8 cellular contexts compared by ENCODE assay signal in genomic region chr7:131745645-131746248, GRCh38.
DNase-seq lines count a peak whose midpoint lies in the region; ATAC-seq and TF ChIP-seq lines count a peak whose summit lies in the region.

No MANE protein-coding gene starts in this region.

- DNase-seq in activated CD4-positive, alpha-beta T cell treated with anti-CD3 and anti-CD28 coated beads, Interleukin-2, amount 10 ng/mL, durations not matched to agents 7 days and 5 days = peak; percentile 8
- no peak for DNase-seq in activated CD4-positive, alpha-beta T cell treated with anti-CD3 and anti-CD28 coated beads for 1 hour
- DNase-seq in RKO (ENCODE audit: low spot score) (peak; percentile 55), erythroblast (lab: John Stamatoyannopoulos, UW) (peak; percentile 4 to 7), retina (peak; percentile 44), cerebellum (ENCODE audit: low spot score) (no peak)
- DNase-seq in activated CD4-positive, CD25-positive, alpha-beta regulatory T cell treated with anti-CD3 and anti-CD28 coated beads, Interleukin-2, amount 50 U/mL, for 72 hours = no peak

- H3K4me1 Mint-ChIP-seq in activated CD4-positive, alpha-beta T cell treated with anti-CD3 and anti-CD28 coated beads, Interleukin-2, amount 10 ng/mL, durations not matched to agents 7 days and 5 days = no peaks in the 10 kb centered on the region

- no peak overlapping the region for H3K4me3 Mint-ChIP-seq in activated CD4-positive, alpha-beta T cell treated with anti-CD3 and anti-CD28 coated beads, Interleukin-2, amount 10 ng/mL, durations not matched to agents 7 days and 5 days

- ATAC-seq in GM21737 (IDR thresholded peaks at IDR 0.05; ENCODE audit: unreplicated experiment) = no peak

- TF ChIP-seq POLR2A in erythroblast (IDR thresholded peaks at IDR 0.05; ENCODE audit: low read length) = no peak

- POLR2A ChIA-PET in activated CD4-positive, alpha-beta T cell treated with anti-CD3 and anti-CD28 coated beads, Interleukin-2, amount 10 ng/mL, durations not matched to agents 7 days and 5 days (lab: Charles Lee) = no interaction called here

- CTCF ChIA-PET in activated CD4-positive, alpha-beta T cell treated with anti-CD3 and anti-CD28 coated beads, Interleukin-2, amount 10 ng/mL, durations not matched to agents 7 days and 5 days (lab: Charles Lee) = no interaction called here

- H3K36me3 Mint-ChIP-seq in activated CD4-positive, alpha-beta T cell treated with anti-CD3 and anti-CD28 coated beads, Interleukin-2, amount 10 ng/mL, durations not matched to agents 7 days and 5 days (ENCODE audit: low read depth) = no peaks in the 10 kb centered on the region

- H3K9me3 Mint-ChIP-seq in activated CD4-positive, alpha-beta T cell treated with anti-CD3 and anti-CD28 coated beads, Interleukin-2, amount 10 ng/mL, durations not matched to agents 7 days and 5 days = no peaks in the 10 kb centered on the region

- H3K27ac Mint-ChIP-seq in activated CD4-positive, alpha-beta T cell treated with anti-CD3 and anti-CD28 coated beads, Interleukin-2, amount 10 ng/mL, durations not matched to agents 7 days and 5 days = no peak overlapping the region

- peaks cover 3% of the 10 kb centered on the region for H3K27me3 Mint-ChIP-seq in activated CD4-positive, alpha-beta T cell treated with anti-CD3 and anti-CD28 coated beads, Interleukin-2, amount 10 ng/mL, durations not matched to agents 7 days and 5 days

Comparison
In these comparisons a context has a peak if more than half of its experiments do, and no peak if none do; other contexts are left out.
1. DNase-seq: peak in activated CD4-positive, alpha-beta T cell treated with anti-CD3 and anti-CD28 coated beads, Interleukin-2, amount 10 ng/mL, durations not matched to agents 7 days and 5 days (single experiment), RKO (single experiment), erythroblast (2 of 2) and retina (single experiment); none in activated CD4-positive, alpha-beta T cell treated with anti-CD3 and anti-CD28 coated beads for 1 hour (single experiment), activated CD4-positive, CD25-positive, alpha-beta regulatory T cell treated with anti-CD3 and anti-CD28 coated beads, Interleukin-2, amount 50 U/mL, for 72 hours (single experiment) and cerebellum (single experiment).